Comparison of ENCODE assay signal across 10 cellular contexts in the genomic region with DNA sequence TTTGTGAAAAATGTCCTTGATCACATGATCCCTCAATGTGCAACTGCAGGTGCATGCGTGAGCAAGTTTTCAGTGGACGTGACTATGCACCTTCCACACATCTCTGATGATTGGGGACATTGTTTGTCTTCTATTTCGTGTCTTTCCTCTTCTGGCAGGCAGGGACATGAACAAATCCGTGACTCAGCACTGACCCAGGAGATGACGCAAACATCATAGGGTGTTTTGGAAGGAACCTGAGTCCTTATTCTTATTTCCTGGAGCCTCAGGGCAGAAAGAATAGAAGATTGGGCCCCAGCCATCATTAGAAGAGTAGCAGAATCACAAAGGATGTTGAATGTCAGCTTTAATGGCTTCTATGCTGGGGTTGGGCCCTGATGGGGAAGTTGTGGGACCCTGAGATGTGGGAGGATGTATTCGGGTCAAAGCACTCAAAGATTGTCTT. TPM values are rescaled to one million over a fixed set of nuclear protein-coding genes. Genes with fewer than 3 reads are reported as not detected.
A peak's percentile ranks its signal among the peaks of the same experiment; 100 is the strongest.
DNase-seq lines count a peak whose midpoint lies in the region; ATAC-seq, FAIRE-seq and TF ChIP-seq lines count a peak whose summit lies in the region.
"Had no signal": no experiment of that assay in that cellular context is flagged by ENCODE, and none has a peak within 500 bp of the region (broad histone marks: within the 10 kb centered on the region; RNA-seq: fewer than 3 reads in every experiment).

No MANE protein-coding gene starts in this region.

- peak overlapping the region; percentile 25 for H3K4me2 ChIP-seq in A549
- H3K4me2 ChIP-seq: smooth muscle cell had no signal

- TF ChIP-seq EP300 in A549 (IDR thresholded peaks at IDR 0.05) = no peak; a peak in 1 of 5 replicates

- CTCF ChIA-PET in A549 (lab: Yijun Ruan, JAX) = no interaction called here

- FAIRE-seq in A549 (lab: Jason Lieb, UNC) (peak; percentile 70), small intestine (lab: Jason Lieb, UNC) (no peak)

- 37% methylated on average over 6 of the region's 6 CpGs for WGBS in A549 (ENCODE audit: missing lambda C conversion rate)
- 74 to 79% (median 76%) methylated on average over 6 of the region's 6 CpGs for WGBS in small intestine, 3 donors

- POLR2A ChIA-PET in A549 (lab: Yijun Ruan, JAX) = no interaction called here

- TF ChIP-seq CTCF in A549 (IDR thresholded peaks at IDR 0.05) (no peak), HL-60 (IDR thresholded peaks at IDR 0.05; ENCODE audit: insufficient read depth, low read length) (no peak), RWPE2 (IDR thresholded peaks at IDR 0.05; ENCODE audit: poor library complexity, severe bottlenecking) (no peak), foreskin keratinocyte (conservative IDR thresholded peaks at IDR 0.05) (peak; percentile 8)

- DNase-seq in A549 (ENCODE audit: low read depth in 1 of 2, low spot score in 1 of 2) (peak; percentile 56 to 77), HL-60 (ENCODE audit: low read depth in 1 of 2, low spot score in 1 of 2) (peak; percentile 66 to 89), RWPE2 (ENCODE audit: low spot score) (no peak), foreskin keratinocyte (peak; percentile 85 to 93), sciatic nerve (ENCODE audit: low spot score) (no peak), small intestine (no peak), NCI-H2081 treated with DMSO at 0.1 percent for 48 hours (lab: John Stamatoyannopoulos, UW) (no peak)
- DNase-seq: NCI-H2171 treated with DMSO at 0.1 percent for 48 hours had no signal

- ATAC-seq in A549 (peak; percentile 62 to 70; a peak in 4 of 6 replicates), RWPE2 (ENCODE audit: low read depth) (peak; percentile 43), foreskin keratinocyte (peak; percentile 68), sciatic nerve (no peak), GM19035 (IDR thresholded peaks at IDR 0.05; ENCODE audit: unreplicated experiment) (no peak)

- H3K27ac ChIP-seq in A549 = peak overlapping the region; percentile 56 to 67
- H3K27ac ChIP-seq in HL-60 (replicated peaks) = peak overlapping the region; percentile 18
- peak overlapping the region; percentile 72 for H3K27ac ChIP-seq in RWPE2 (ENCODE audit: poor library complexity, severe bottlenecking)
- H3K27ac ChIP-seq in foreskin keratinocyte = peak overlapping the region; percentile 0
- no peak overlapping the region for H3K27ac ChIP-seq in small intestine (ENCODE audit: low read depth in 1 of 2, low read length in 1 of 2)

- H3K4me1 ChIP-seq in A549 = peaks cover 30% of the 10 kb centered on the region
- H3K4me1 ChIP-seq in RWPE2 (ENCODE audit: insufficient read depth, poor library complexity, severe bottlenecking) = peaks cover 36% of the 10 kb centered on the region
- peaks cover 30% of the 10 kb centered on the region for H3K4me1 ChIP-seq in foreskin keratinocyte
- H3K4me1 ChIP-seq in small intestine (ENCODE audit: control insufficient read depth in 2 of 2, insufficient read depth in 1 of 2, low read depth in 1 of 2, low read length in 1 of 2) = no peaks in the 10 kb centered on the region

- no peak for TF ChIP-seq RAD21 in A549 (conservative IDR thresholded peaks at IDR 0.05 in 1 of 2, IDR thresholded peaks at IDR 0.05 in 1 of 2)

- H3K9me3 ChIP-seq in A549 (peaks cover 4% of the 10 kb centered on the region), RWPE2 (ENCODE audit: severe bottlenecking) (no peaks in the 10 kb centered on the region), small intestine (ENCODE audit: control insufficient read depth, low read depth) (no peaks in the 10 kb centered on the region)

- no peak for TF ChIP-seq POLR2A in A549 (IDR thresholded peaks at IDR 0.05; ENCODE audit: low read length)

- H3K27me3 ChIP-seq in HL-60 (ENCODE audit: insufficient read depth, poor library complexity, severe bottlenecking) (no peaks in the 10 kb centered on the region), RWPE2 (ENCODE audit: insufficient read depth, poor library complexity, severe bottlenecking) (no peaks in the 10 kb centered on the region), foreskin keratinocyte (no peaks in the 10 kb centered on the region), small intestine (ENCODE audit: control insufficient read depth in 2 of 2, insufficient read depth in 2 of 2, low read length in 2 of 2) (no peaks in the 10 kb centered on the region)

- H3K4me3 ChIP-seq in A549 (no peak overlapping the region), HL-60 (replicated peaks; ENCODE audit: insufficient read depth, low read length) (no peak overlapping the region), RWPE2 (ENCODE audit: severe bottlenecking) (no peak overlapping the region), small intestine (ENCODE audit: low read depth in 1 of 2, low read length in 2 of 2) (no peak overlapping the region)
- H3K4me3 ChIP-seq: smooth muscle cell had no signal

- intact Hi-C loops in sciatic nerve (cut with DNase I) = no loop called here

- no peaks in the 10 kb centered on the region for H3K36me3 ChIP-seq in RWPE2 (ENCODE audit: low read depth)
- no peaks in the 10 kb centered on the region for H3K36me3 ChIP-seq in small intestine (ENCODE audit: control insufficient read depth in 2 of 2, insufficient read depth in 2 of 2, low read length in 2 of 2)

TF ChIP-seq in A549, 52 proteins besides CTCF, POLR2A, EP300 and RAD21 (continues in another document):
- no peak for TF ChIP-seq NPAS2 (CRISPR knock-in tag; IDR thresholded peaks at IDR 0.05; ENCODE audit: borderline replicate concordance)
- no peak for TF ChIP-seq SMC3 (IDR thresholded peaks at IDR 0.05)
- TF ChIP-seq PHF8 (IDR thresholded peaks at IDR 0.05; ENCODE audit: borderline replicate concordance, low read depth) = no peak
- peak in 1 of 2 experiments; percentile 68; a peak in 1 of 4 replicates for TF ChIP-seq CEBPB (IDR thresholded peaks at IDR 0.05)
- TF ChIP-seq FOSL2 (IDR thresholded peaks at IDR 0.05) = 0 out of 2 replicates have a peak, but pooled peaks have one; percentile 15
- TF ChIP-seq FOSL2 (CRISPR knock-in tag; IDR thresholded peaks at IDR 0.05) = peak; percentile 47; the same call in 1 of the 2 replicates
- TF ChIP-seq ATOH8 (CRISPR knock-in tag; IDR thresholded peaks at IDR 0.05; ENCODE audit: low read depth) = no peak
- TF ChIP-seq HOXB5 (CRISPR knock-in tag; IDR thresholded peaks at IDR 0.05) = no peak
- 0 out of 5 replicates have a peak, but pooled peaks of 1 of the 2 experiments have one; percentile 24 for TF ChIP-seq JUN (IDR thresholded peaks at IDR 0.05)
- peak; percentile 36; the same call in 1 of the 2 replicates for TF ChIP-seq USF2 (IDR thresholded peaks at IDR 0.05)
- TF ChIP-seq EHMT2 (IDR thresholded peaks at IDR 0.05; ENCODE audit: low read depth) = no peak
- no peak for TF ChIP-seq E2F6 (IDR thresholded peaks at IDR 0.05; ENCODE audit: borderline replicate concordance, low read depth)
- TF ChIP-seq JUNB (IDR thresholded peaks at IDR 0.05) = no peak
- TF ChIP-seq KDM1A (IDR thresholded peaks at IDR 0.05; ENCODE audit: low read depth) = no peak
- TF ChIP-seq RNF2 (IDR thresholded peaks at IDR 0.05; ENCODE audit: borderline replicate concordance, low read depth) = no peak
- no peak for TF ChIP-seq GATA3 (IDR thresholded peaks at IDR 0.05; ENCODE audit: borderline replicate concordance)

RNA-seq across cellular contexts. Expression of gene SIRPD, which starts 11.9 kb away (rescaled TPM):
- not detected in 2 replicates for polyA plus RNA-seq in A549 (2011; rRNA removed)
- polyA plus RNA-seq in A549 (2012; cell fraction: cytosol; rRNA removed) = not detected in 2 replicates
- not detected in 2 replicates for polyA plus RNA-seq in A549 (2012; cell fraction: nucleus; rRNA removed)
- polyA plus RNA-seq in A549 (2017; fragmentation: RNase III; extraction: RNeasy Plus Mini Kit Qiagen cat#74134 plus additional on column Dnase treatment) = not detected in 3 replicates
- not detected in 2 replicates for polyA minus RNA-seq in A549 (2011; rRNA and poly(A)+ RNA removed)
- not detected in 2 replicates for total RNA-seq in foreskin keratinocyte
- not detected in 2 replicates for polyA plus RNA-seq in foreskin keratinocyte
- total RNA-seq in sciatic nerve = not detected
- polyA plus RNA-seq in small intestine = 1 to 10 TPM in 1 of 3 donors, not detected in 2; 1.2 TPM
- total RNA-seq: smooth muscle cell had no signal
- polyA plus RNA-seq: smooth muscle cell had no signal

RNA-seq across cellular contexts. Expression of gene SIRPB1, which starts 50.4 kb away (rescaled TPM):
- polyA plus RNA-seq in A549 (2011; rRNA removed) (0.10 and 0.49 TPM in 2 replicates), A549 (2017; fragmentation: RNase III; extraction: RNeasy Plus Mini Kit Qiagen cat#74134 plus additional on column Dnase treatment) (0.35 to 0.56 TPM (median 0.45 TPM) in 3 replicates), foreskin keratinocyte (0.32 and 0.35 TPM in 2 replicates), small intestine (under 1 TPM in 2 of 3 donors, not detected in 1; 0.22 to 0.54 TPM)
- 0.58 and 0.76 TPM in 2 replicates for polyA plus RNA-seq in A549 (2012; cell fraction: cytosol; rRNA removed)
- 0.55 and 0.56 TPM in 2 replicates for polyA plus RNA-seq in A549 (2012; cell fraction: nucleus; rRNA removed)
- 0.34 and 2.9 TPM in 2 replicates for polyA minus RNA-seq in A549 (2011; rRNA and poly(A)+ RNA removed)
- total RNA-seq in foreskin keratinocyte (0.99 and 1.1 TPM in 2 replicates), sciatic nerve (6.6 TPM)

Comparison
In these comparisons a context has a peak if more than half of its experiments do, and no peak if none do; other contexts are left out.
1. ATAC-seq: peak in A549 (2 of 2), RWPE2 (single experiment) and foreskin keratinocyte (single experiment); none in sciatic nerve (single experiment) and GM19035 (single experiment).
2. DNase-seq: peak in A549 (2 of 2), HL-60 (2 of 2) and foreskin keratinocyte (2 of 2); none in RWPE2 (single experiment), sciatic nerve (single experiment), small intestine (single experiment) and NCI-H2081 treated with DMSO at 0.1 percent for 48 hours (single experiment).
3. H3K27ac ChIP-seq: peak in A549 (2 of 2), HL-60 (single experiment), RWPE2 (single experiment) and foreskin keratinocyte (single experiment); none in small intestine (0 of 2).